ENCODE assay signal across 14 cellular contexts in the genomic region with DNA sequence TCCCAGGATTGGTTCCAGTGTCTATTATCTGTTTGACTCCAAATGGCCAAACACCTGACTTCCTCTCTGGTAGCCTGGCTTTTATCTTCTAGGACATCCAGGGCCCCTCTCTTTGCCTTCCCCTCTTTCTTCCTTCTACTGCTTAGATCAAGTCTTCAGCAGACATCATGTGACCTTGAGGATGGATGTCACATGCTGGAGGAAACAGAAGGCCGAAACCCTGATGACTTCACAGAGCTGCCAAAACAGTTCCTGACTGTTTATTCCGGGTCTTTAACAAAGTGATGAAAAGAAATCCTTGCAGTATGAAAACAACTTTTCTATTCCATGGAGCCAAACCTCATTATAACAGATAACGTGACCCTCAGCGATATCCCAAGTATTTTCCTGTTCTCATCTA. TPM values are rescaled to one million over a fixed set of nuclear protein-coding genes. Genes with fewer than 3 reads are reported as not detected.
DNase-seq lines count a peak whose midpoint lies in the region; ATAC-seq, FAIRE-seq and TF ChIP-seq lines count a peak whose summit lies in the region.
"Had no signal": no experiment of that assay in that cellular context is flagged by ENCODE, and none has a peak within 500 bp of the region (broad histone marks: within the 10 kb centered on the region; RNA-seq: fewer than 3 reads in every experiment).

No MANE protein-coding gene starts in this region.

- WGBS in mesenchymal stem cell, result 84% methylated on average over 4 of the region's 4 CpGs

- peaks cover 35% of the 10 kb centered on the region for H3K4me1 Mint-ChIP-seq in dendritic cell treated with granulocyte-macrophage colony-stimulating factor and Interleukin-4, amounts not matched to agents 40 ng/mL and 50 ng/mL, for 4 days (ENCODE audit: low read depth)

- no peaks in the 10 kb centered on the region for H3K9me3 ChIP-seq in cardiac muscle cell (ENCODE audit: low read depth)
- no peaks in the 10 kb centered on the region for H3K9me3 ChIP-seq in mesenchymal stem cell (ENCODE audit: control insufficient read depth, low read length)
- H3K9me3 ChIP-seq in uterus, result no peaks in the 10 kb centered on the region
- H3K9me3 ChIP-seq: SJCRH30 had no signal

- H2BK5ac ChIP-seq in mesenchymal stem cell (ENCODE audit: low read depth, low read length, poor library complexity, severe bottlenecking), result no peak overlapping the region

- TF ChIP-seq CTCF in cardiac muscle cell (IDR thresholded peaks at IDR 0.05; ENCODE audit: low read depth, low read length) (no peak), uterus (IDR thresholded peaks at IDR 0.05) (no peak)

- no peak overlapping the region for H3K4me3 ChIP-seq in cardiac muscle cell
- no peak overlapping the region for H3K4me3 ChIP-seq in mesenchymal stem cell (ENCODE audit: insufficient read depth in 1 of 2, low read depth in 1 of 2, low read length in 2 of 2)
- H3K4me3 ChIP-seq in uterus, result no peak overlapping the region
- H3K4me3 ChIP-seq: SJCRH30 had no signal

- no peak overlapping the region for H2BK120ac ChIP-seq in mesenchymal stem cell (ENCODE audit: low read depth, low read length)

- ATAC-seq in Right ventricle myocardium inferior (no peak), HG02870 (IDR thresholded peaks at IDR 0.05; ENCODE audit: unreplicated experiment) (no peak)
- ATAC-seq: activated naive CD8-positive, alpha-beta T cell treated with anti-CD3 and anti-CD28 coated beads, Interleukin-2, amount 50 U/mL, for 24 hours had no signal

- H3K27me3 ChIP-seq in cardiac muscle cell (no peaks in the 10 kb centered on the region), mesenchymal stem cell (ENCODE audit: control insufficient read depth in 1 of 2, insufficient read depth in 1 of 2, low read length in 2 of 2) (no peaks in the 10 kb centered on the region), uterus (no peaks in the 10 kb centered on the region)
- H3K27me3 ChIP-seq: SJCRH30 had no signal

- no peak overlapping the region for H2AFZ ChIP-seq in mesenchymal stem cell (ENCODE audit: low read depth, low read length)

- H3K36me3 ChIP-seq in cardiac muscle cell (no peaks in the 10 kb centered on the region), mesenchymal stem cell (ENCODE audit: control insufficient read depth in 1 of 2, insufficient read depth in 2 of 2, low read depth in 1 of 2, low read length in 2 of 2) (no peaks in the 10 kb centered on the region), uterus (no peaks in the 10 kb centered on the region)
- H3K36me3 ChIP-seq: SJCRH30 had no signal

- H3K79me1 ChIP-seq in mesenchymal stem cell (replicated peaks; ENCODE audit: low read length, poor library complexity, severe bottlenecking), result peaks cover 15% of the 10 kb centered on the region

- no peak overlapping the region for H2AK5ac ChIP-seq in mesenchymal stem cell (ENCODE audit: low read length, severe bottlenecking)

- TF ChIP-seq POLR2A in uterus (IDR thresholded peaks at IDR 0.05), result no peak

- H4K8ac ChIP-seq in mesenchymal stem cell (ENCODE audit: low read length), result peak overlapping the region; percentile 14

- no peaks in the 10 kb centered on the region for H3K27me3 Mint-ChIP-seq in dendritic cell treated with granulocyte-macrophage colony-stimulating factor and Interleukin-4, amounts not matched to agents 40 ng/mL and 50 ng/mL, for 4 days
- H3K27me3 Mint-ChIP-seq: activated naive CD8-positive, alpha-beta T cell treated with anti-CD3 and anti-CD28 coated beads, Interleukin-2, amount 50 U/mL, for 24 hours had no signal

- H3K9ac ChIP-seq in mesenchymal stem cell (ENCODE audit: low read length), result peak overlapping the region; percentile 44

- no peaks in the 10 kb centered on the region for H3K9me3 Mint-ChIP-seq in dendritic cell treated with granulocyte-macrophage colony-stimulating factor and Interleukin-4, amounts not matched to agents 40 ng/mL and 50 ng/mL, for 4 days
- H3K9me3 Mint-ChIP-seq: activated naive CD8-positive, alpha-beta T cell treated with anti-CD3 and anti-CD28 coated beads, Interleukin-2, amount 50 U/mL, for 24 hours had no signal

- FAIRE-seq in GM19239 (lab: Jason Lieb, UNC), result no peak

- H3K27ac ChIP-seq in cardiac muscle cell, result peak overlapping the region; percentile 21
- no peak overlapping the region for H3K27ac ChIP-seq in mesenchymal stem cell (ENCODE audit: low read length, poor library complexity, severe bottlenecking)
- peak overlapping the region; percentile 26 to 91 for H3K27ac ChIP-seq in uterus
- H3K27ac ChIP-seq: SJCRH30 had no signal

- intact Hi-C loops in Right ventricle myocardium inferior (cut with DNase I), result no loop called here
- intact Hi-C loops in dendritic cell treated with granulocyte-macrophage colony-stimulating factor and Interleukin-4, amounts not matched to agents 40 ng/mL and 50 ng/mL, for 4 days (cut with micrococcal nuclease), result loop anchor here (5.0 kb wide), 2 partner anchors 37 to 43 kb away; no protein-coding TSS in a partner anchor
- intact Hi-C loops in uterus (cut with DNase I; ENCODE audit: low total_unique reads), result no loop called here

- H3K4ac ChIP-seq in mesenchymal stem cell (ENCODE audit: low read depth in 1 of 2, low read length in 2 of 2), result peak overlapping the region in 1 of 2 experiments; percentile 45

- DNase-seq in cardiac muscle cell (ENCODE audit: low read depth in 1 of 2, low spot score in 1 of 2), result peak in 1 of 2 donors; percentile 12
- DNase-seq in Right ventricle myocardium inferior (ENCODE audit: missing footprints), result no peak
- DNase-seq in mesenchymal stem cell, result peak; percentile 18
- no peak for DNase-seq in uterus
- no peak for DNase-seq in GM19239 (ENCODE audit: insufficient read length, low spot score)
- DNase-seq in HuH-7 (ENCODE audit: low spot score), result no peak
- DNase-seq: activated CD8-positive, alpha-beta memory T cell treated with anti-CD3 and anti-CD28 coated beads, Interleukin-2, amount 50 U/mL, for 48 hours; activated naive CD8-positive, alpha-beta T cell treated with anti-CD3 and anti-CD28 coated beads, Interleukin-2, amount 50 U/mL, for 24 hours; NCI-H187 treated with DMSO at 0.1 percent for 48 hours; NCI-H82; SJCRH30; trophoblast cell had no signal

- H3K18ac ChIP-seq in mesenchymal stem cell (ENCODE audit: low read depth in 1 of 2, low read length in 2 of 2), result no peak overlapping the region

- no peaks in the 10 kb centered on the region for H3K36me3 Mint-ChIP-seq in dendritic cell treated with granulocyte-macrophage colony-stimulating factor and Interleukin-4, amounts not matched to agents 40 ng/mL and 50 ng/mL, for 4 days (ENCODE audit: low read depth)

- H2BK15ac ChIP-seq in mesenchymal stem cell (ENCODE audit: low read depth, poor library complexity, severe bottlenecking), result no peak overlapping the region

- H3K14ac ChIP-seq in mesenchymal stem cell (ENCODE audit: low read length in 2 of 2), result no peak overlapping the region

- H2BK12ac ChIP-seq in mesenchymal stem cell (ENCODE audit: low read length in 2 of 2), result peak overlapping the region in 1 of 2 experiments; percentile 8

- peak overlapping the region; percentile 59 for H3K27ac Mint-ChIP-seq in dendritic cell treated with granulocyte-macrophage colony-stimulating factor and Interleukin-4, amounts not matched to agents 40 ng/mL and 50 ng/mL, for 4 days
- H3K27ac Mint-ChIP-seq: activated naive CD8-positive, alpha-beta T cell treated with anti-CD3 and anti-CD28 coated beads, Interleukin-2, amount 50 U/mL, for 24 hours had no signal

- H3K23ac ChIP-seq in mesenchymal stem cell (ENCODE audit: low read length in 2 of 2), result no peak overlapping the region

- no peak overlapping the region for H4K91ac ChIP-seq in mesenchymal stem cell (ENCODE audit: low read length)

- H3K4me1 ChIP-seq in cardiac muscle cell (ENCODE audit: low read depth) (peaks cover 5% of the 10 kb centered on the region), mesenchymal stem cell (ENCODE audit: control insufficient read depth, insufficient read depth, low read depth, low read length) (peaks cover 10% of the 10 kb centered on the region), uterus (no peaks in the 10 kb centered on the region)
- H3K4me1 ChIP-seq: SJCRH30 had no signal

- no peak overlapping the region for H3K4me3 Mint-ChIP-seq in dendritic cell treated with granulocyte-macrophage colony-stimulating factor and Interleukin-4, amounts not matched to agents 40 ng/mL and 50 ng/mL, for 4 days
- H3K4me3 Mint-ChIP-seq: activated naive CD8-positive, alpha-beta T cell treated with anti-CD3 and anti-CD28 coated beads, Interleukin-2, amount 50 U/mL, for 24 hours had no signal

- no peak overlapping the region for H3K4me2 ChIP-seq in mesenchymal stem cell (ENCODE audit: low read length, poor library complexity, severe bottlenecking)

RNA-seq across cellular contexts. Expression of a gene that starts 24.5 kb away (rescaled TPM):
- total RNA-seq in cardiac muscle cell (42.0 and 62.2 TPM in 2 replicates), Right ventricle myocardium inferior (55.4 TPM), uterus (10 to 100 TPM; 45.9 to 76.9 (median 65.7) TPM)
- polyA plus RNA-seq in cardiac muscle cell, result 14.9 and 15.3 TPM in 2 replicates
- polyA plus RNA-seq in mesenchymal stem cell (2013, experiment 1 of 2), result 71.2 TPM
- 67.9 TPM for polyA plus RNA-seq in mesenchymal stem cell (2013, experiment 2 of 2)
